Comparison of ENCODE assay signal across 15 cellular contexts in genomic region chrX:103789004-103789403, GRCh38.
A peak's percentile ranks its signal among the peaks of the same experiment; 100 is the strongest.
DNase-seq lines count a peak whose midpoint lies in the region; ATAC-seq lines count a peak whose summit lies in the region.
"Had no signal": no experiment of that assay in that cellular context is flagged by ENCODE, and none has a peak within 500 bp of the region (broad histone marks: within the 10 kb centered on the region; RNA-seq: fewer than 3 reads in every experiment).

No MANE protein-coding gene starts in this region.

- intact Hi-C loops in head of caudate nucleus (cut with DNase I) = no loop called here

- H3K36me3 Mint-ChIP-seq in memory B cell = no peaks in the 10 kb centered on the region

- DNase-seq in memory B cell (ENCODE audit: low spot score in 2 of 2) (no peak), EL (no peak), head of caudate nucleus (no peak)
- DNase-seq in stimulated activated CD4-positive, alpha-beta T cell treated with anti-CD3 and anti-CD28 coated beads, Interleukin-1b, Interleukin-23, amount 100 ng/mL, for 48 hours = no peak
- no peak for DNase-seq in stimulated activated CD4-positive, alpha-beta T cell treated with anti-CD3 and anti-CD28 coated beads, Interleukin-15, amount 100 ng/mL, for 24 hours
- DNase-seq: activated CD4-positive, alpha-beta T cell treated with anti-CD3 and anti-CD28 coated beads, Interleukin-2, amount 50 U/mL, for 48 hours; activated naive CD4-positive, alpha-beta T cell; central memory CD4-positive, alpha-beta T cell; GOT3; NCI-H1105; NCI-H82 had no signal

- H3K4me3 Mint-ChIP-seq in memory B cell = peak overlapping the region; percentile 49
- H3K4me3 Mint-ChIP-seq: stimulated activated naive CD8-positive, alpha-beta T cell treated with anti-CD3 and anti-CD28 coated beads, Interleukin-15, Interleukin-2, amounts not matched to agents 100 ng/mL and 50 ng/mL, for 24 hours had no signal

- ATAC-seq in GM19043 (IDR thresholded peaks at IDR 0.05; ENCODE audit: low read depth, unreplicated experiment) (peak; percentile 88), HG02610 (IDR thresholded peaks at IDR 0.05; ENCODE audit: unreplicated experiment) (peak; percentile 55), HG03460 (IDR thresholded peaks at IDR 0.05; ENCODE audit: unreplicated experiment) (peak; percentile 82), memory B cell (ENCODE audit: low read depth) (peak; percentile 97)

- no peaks in the 10 kb centered on the region for H3K9me3 Mint-ChIP-seq in memory B cell
- H3K9me3 Mint-ChIP-seq: stimulated activated naive CD8-positive, alpha-beta T cell treated with anti-CD3 and anti-CD28 coated beads, Interleukin-15, Interleukin-2, amounts not matched to agents 100 ng/mL and 50 ng/mL, for 24 hours had no signal

- H3K27me3 Mint-ChIP-seq in memory B cell = no peaks in the 10 kb centered on the region
- H3K27me3 Mint-ChIP-seq: stimulated activated naive CD8-positive, alpha-beta T cell treated with anti-CD3 and anti-CD28 coated beads, Interleukin-15, Interleukin-2, amounts not matched to agents 100 ng/mL and 50 ng/mL, for 24 hours had no signal

- peak overlapping the region; percentile 72 for H3K27ac Mint-ChIP-seq in memory B cell
- H3K27ac Mint-ChIP-seq: stimulated activated naive CD8-positive, alpha-beta T cell treated with anti-CD3 and anti-CD28 coated beads, Interleukin-15, Interleukin-2, amounts not matched to agents 100 ng/mL and 50 ng/mL, for 24 hours had no signal

- H3K4me1 Mint-ChIP-seq in memory B cell = peaks cover 12% of the 10 kb centered on the region
